1 cellular context compared by ENCODE assay signal in genomic region chr5:29794146-29794787, GRCh38.
TF ChIP-seq lines count a peak whose summit lies in the region.

No MANE protein-coding gene starts in this region.

TF ChIP-seq in HEK293, 187 proteins besides CTCF, POLR2A, EP300 and RAD21 (continued from another document):
- TF ChIP-seq ZNF518A (tag by site-specific recombination; conservative IDR thresholded peaks at IDR 0.05; ENCODE audit: low read depth): peak; percentile 63; the same call in 1 of the 2 replicates
- peak; percentile 45 for TF ChIP-seq ZNF426 (tag by site-specific recombination; IDR thresholded peaks at IDR 0.05)
- no peak for TF ChIP-seq ZNF645 (tag by site-specific recombination; IDR thresholded peaks at IDR 0.05)
